In genomic region chr22:50105529-50106100, GRCh38 we compare ENCODE assay signal across 10 cellular contexts. TPM values are rescaled to one million over a fixed set of nuclear protein-coding genes. Genes with fewer than 3 reads are reported as not detected.
DNase-seq lines count a peak whose midpoint lies in the region; ATAC-seq and TF ChIP-seq lines count a peak whose summit lies in the region.
"Had no signal": no experiment of that assay in that cellular context is flagged by ENCODE, and none has a peak within 500 bp of the region (broad histone marks: within the 10 kb centered on the region; RNA-seq: fewer than 3 reads in every experiment).

No MANE protein-coding gene starts in this region.

- no peaks in the 10 kb centered on the region for H3K27me3 Mint-ChIP-seq in chondrocyte (ENCODE audit: low read depth)
- no peaks in the 10 kb centered on the region for H3K27me3 Mint-ChIP-seq in natural killer cell treated with Interleukin-12 subunit alpha and Interleukin-12 subunit beta and Interleukin-15 and Interleukin-18, amount 100 ng/mL, for 72 hours

- peaks cover 11% of the 10 kb centered on the region for H3K4me1 Mint-ChIP-seq in chondrocyte (ENCODE audit: low read depth)
- H3K4me1 Mint-ChIP-seq in natural killer cell treated with Interleukin-12 subunit alpha and Interleukin-12 subunit beta and Interleukin-15 and Interleukin-18, amount 100 ng/mL, for 72 hours (ENCODE audit: low read depth in 2 of 2) = peaks cover 14 to 27% of the 10 kb centered on the region in 2 donors

- no peaks in the 10 kb centered on the region for H4K20me1 ChIP-seq in MM.1S (ENCODE audit: insufficient read depth, low read length)

- H3F3A ChIP-seq in MM.1S (ENCODE audit: insufficient read depth, low read length) = peaks cover 7% of the 10 kb centered on the region; the same call in 1 of the 2 replicates

- H3K36me3 ChIP-seq in MM.1S (replicated peaks; ENCODE audit: insufficient read depth, low read length) = no peaks in the 10 kb centered on the region
- no peaks in the 10 kb centered on the region for H3K36me3 ChIP-seq in testis (ENCODE audit: low read depth, missing control alignments)
- H3K36me3 ChIP-seq: HAP-1 had no signal

- no peak for TF ChIP-seq CTCF in MM.1S (IDR thresholded peaks at IDR 0.05; ENCODE audit: low read length)
- TF ChIP-seq CTCF in chondrocyte (IDR thresholded peaks at IDR 0.05) = no peak
- no peak for TF ChIP-seq CTCF in testis (IDR thresholded peaks at IDR 0.05)

- H3K4me2 ChIP-seq in MM.1S (ENCODE audit: low read depth, low read length) = peak overlapping the region; percentile 71

- H3K27me3 ChIP-seq in MM.1S (replicated peaks; ENCODE audit: insufficient read depth, low read length) (0 out of 2 replicates have a peak, but pooled peaks cover 3% of the 10 kb centered on the region), testis (no peaks in the 10 kb centered on the region)

- H3K9me3 Mint-ChIP-seq in chondrocyte (ENCODE audit: low read depth) = no peaks in the 10 kb centered on the region
- H3K9me3 Mint-ChIP-seq in natural killer cell treated with Interleukin-12 subunit alpha and Interleukin-12 subunit beta and Interleukin-15 and Interleukin-18, amount 100 ng/mL, for 72 hours = no peaks in the 10 kb centered on the region

- H3K27ac ChIP-seq in MM.1S (ENCODE audit: low read length) = peak overlapping the region; percentile 53; the same call in 1 of the 2 replicates
- no peak overlapping the region for H3K27ac ChIP-seq in testis

- no peaks in the 10 kb centered on the region for H3K9me3 ChIP-seq in MM.1S (replicated peaks; ENCODE audit: insufficient read depth, low read length)
- no peaks in the 10 kb centered on the region for H3K9me3 ChIP-seq in testis
- H3K9me3 ChIP-seq: HAP-1 had no signal

- H3K36me3 Mint-ChIP-seq in chondrocyte (ENCODE audit: low read depth) = no peaks in the 10 kb centered on the region
- no peaks in the 10 kb centered on the region for H3K36me3 Mint-ChIP-seq in natural killer cell treated with Interleukin-12 subunit alpha and Interleukin-12 subunit beta and Interleukin-15 and Interleukin-18, amount 100 ng/mL, for 72 hours

- no peak for TF ChIP-seq POLR2A in testis (IDR thresholded peaks at IDR 0.05)

- no peak overlapping the region for H3K4me3 Mint-ChIP-seq in chondrocyte (ENCODE audit: unreplicated experiment)
- peak overlapping the region; percentile 44 for H3K4me3 Mint-ChIP-seq in natural killer cell treated with Interleukin-12 subunit alpha and Interleukin-12 subunit beta and Interleukin-15 and Interleukin-18, amount 100 ng/mL, for 72 hours

- H3K4me1 ChIP-seq in MM.1S (ENCODE audit: low read length) (peaks cover 21% of the 10 kb centered on the region), testis (no peaks in the 10 kb centered on the region)
- H3K4me1 ChIP-seq: HAP-1 had no signal

- peak overlapping the region; percentile 34; the same call in 1 of the 2 replicates for H3K9ac ChIP-seq in MM.1S (ENCODE audit: low read length)

- ATAC-seq in natural killer cell treated with Interleukin-12 subunit alpha and Interleukin-12 subunit beta and Interleukin-15 and Interleukin-18, amount 100 ng/mL, for 72 hours = peak; percentile 64 to 65
- no peak for ATAC-seq in HG02678 (IDR thresholded peaks at IDR 0.05; ENCODE audit: unreplicated experiment)

- intact Hi-C loops in testis (cut with DNase I; ENCODE audit: low total_unique reads) = no loop called here

- H3K4me3 ChIP-seq in GM08714 (ENCODE audit: low read length) (peak overlapping the region; percentile 48; the same call in 1 of the 2 replicates), MM.1S (ENCODE audit: low read length) (peak overlapping the region; percentile 39), testis (no peak overlapping the region)
- H3K4me3 ChIP-seq: HAP-1 had no signal

- no peaks in the 10 kb centered on the region for H3K79me2 ChIP-seq in MM.1S (ENCODE audit: low read length)

- H3K9me2 ChIP-seq in MM.1S (replicated peaks; ENCODE audit: insufficient read depth, low read length) = no peaks in the 10 kb centered on the region

- peak overlapping the region; percentile 75 for H3K27ac Mint-ChIP-seq in chondrocyte (ENCODE audit: unreplicated experiment)
- peak overlapping the region; percentile 28 to 41 for H3K27ac Mint-ChIP-seq in natural killer cell treated with Interleukin-12 subunit alpha and Interleukin-12 subunit beta and Interleukin-15 and Interleukin-18, amount 100 ng/mL, for 72 hours

- peak; percentile 91 for DNase-seq in MM.1S
- DNase-seq in chondrocyte (ENCODE audit: low spot score) = peak; percentile 15
- DNase-seq in natural killer cell treated with Interleukin-12 subunit alpha and Interleukin-12 subunit beta and Interleukin-15 and Interleukin-18, amount 100 ng/mL, for 72 hours (ENCODE audit: low spot score) = no peak
- no peak for DNase-seq in testis
- no peak for DNase-seq in NCI-H524 treated with DMSO at 0.1 percent for 48 hours (lab: John Stamatoyannopoulos, UW)
- DNase-seq: stimulated activated CD4-positive, alpha-beta T cell treated with anti-CD3 and anti-CD28 coated beads, Interleukin-2, amount 100 ng/mL, for 48 hours had no signal

- 64 to 72% methylated on average over 7 of the region's 7 CpGs for WGBS in testis, 2 donors

- H2AFZ ChIP-seq in MM.1S (ENCODE audit: low read length) = peak overlapping the region; percentile 63

RNA-seq across cellular contexts. Expression of gene MOV10L1, which starts 15.8 kb away (rescaled TPM):
- total RNA-seq in chondrocyte (0.51 to 1.1 TPM (median 1.1 TPM) in 3 replicates), testis (10 to 100 TPM; 48.4 to 62.4 TPM)
- total RNA-seq in natural killer cell treated with Interleukin-12 subunit alpha and Interleukin-12 subunit beta and Interleukin-15 and Interleukin-18, amount 100 ng/mL, for 72 hours = not detected
- polyA plus RNA-seq in testis (ENCODE audit: insufficient read depth, low read depth, low replicate concordance) = 73.3 TPM
- total RNA-seq: HT1080 had no signal

RNA-seq across cellular contexts. Expression of gene MLC1, which starts 20.4 kb away (rescaled TPM):
- total RNA-seq in chondrocyte (0.38 to 0.77 TPM (median 0.50 TPM) in 3 replicates), testis (1 to 10 TPM; 1.3 to 1.5 TPM)
- 10 to 100 TPM in 1 of 2 donors, 1 to 10 TPM in 1; 4.5 to 14.8 TPM for total RNA-seq in natural killer cell treated with Interleukin-12 subunit alpha and Interleukin-12 subunit beta and Interleukin-15 and Interleukin-18, amount 100 ng/mL, for 72 hours
- polyA plus RNA-seq in testis (ENCODE audit: insufficient read depth, low read depth, low replicate concordance) = 1.3 TPM

RNA-seq across cellular contexts. Expression of gene TTLL8, which starts 47.5 kb away (rescaled TPM):
- total RNA-seq in chondrocyte (not detected in 3 replicates), testis (10 to 100 TPM in 1 of 2 donors, 1 to 10 TPM in 1; 5.1 to 11.9 TPM)
- not detected for total RNA-seq in natural killer cell treated with Interleukin-12 subunit alpha and Interleukin-12 subunit beta and Interleukin-15 and Interleukin-18, amount 100 ng/mL, for 72 hours
- 11.3 TPM for polyA plus RNA-seq in testis (ENCODE audit: insufficient read depth, low read depth, low replicate concordance)
- total RNA-seq: HT1080 had no signal

Comparison
In these comparisons a context has a peak if more than half of its experiments do, and no peak if none do; other contexts are left out.
1. H3K4me3 ChIP-seq: peak in GM08714 (single experiment) and MM.1S (single experiment); none in testis (0 of 2).
2. DNase-seq: peak in MM.1S (single experiment) and chondrocyte (single experiment); none in natural killer cell treated with Interleukin-12 subunit alpha and Interleukin-12 subunit beta and Interleukin-15 and Interleukin-18, amount 100 ng/mL, for 72 hours (single experiment), testis (single experiment) and NCI-H524 treated with DMSO at 0.1 percent for 48 hours (single experiment).
3. RNA of gene MOV10L1, which starts 15.8 kb away (total RNA-seq): 48.4 to 62.4 TPM in testis; 0.51 to 1.1 TPM in chondrocyte and not detected in natural killer cell treated with Interleukin-12 subunit alpha and Interleukin-12 subunit beta and Interleukin-15 and Interleukin-18, amount 100 ng/mL, for 72 hours; every median in the first group is over 10 times any median in the second.